31 cellular contexts compared by ENCODE assay signal in genomic region chr13:60051754-60052153, GRCh38.
"Had no signal": no experiment of that assay in that cellular context is flagged by ENCODE, and none has a peak within 500 bp of the region (broad histone marks: within the 10 kb centered on the region; RNA-seq: fewer than 3 reads in every experiment).

No MANE protein-coding gene starts in this region.

- H3K27ac ChIP-seq: adrenal gland, body of pancreas, epithelial cell of prostate, foreskin keratinocyte, gastrocnemius medialis, heart left ventricle had no signal

- H3K36me3 ChIP-seq: adrenal gland, gastrocnemius medialis, heart left ventricle had no signal

- ATAC-seq: activated CD4-positive, alpha-beta T cell treated with anti-CD3 and anti-CD28 coated beads for 36 hours; activated CD8-positive, alpha-beta memory T cell treated with anti-CD3 and anti-CD28 coated beads, Interleukin-2, amount 10 ng/mL, durations not matched to agents 7 days and 5 days; activated CD8-positive, alpha-beta T cell treated with anti-CD3 and anti-CD28 coated beads, Interleukin-2, amount 10 ng/mL, durations not matched to agents 7 days and 5 days; activated naive CD8-positive, alpha-beta T cell treated with anti-CD3 and anti-CD28 coated beads, Interleukin-2, amount 50 U/mL, for 24 hours; body of pancreas; effector memory CD8-positive, alpha-beta T cell; gastrocnemius medialis; heart left ventricle; T-helper 17 cell had no signal

- DNase-seq: activated CD4-positive, alpha-beta memory T cell treated with anti-CD3 and anti-CD28 coated beads for 36 hours; activated CD4-positive, alpha-beta T cell treated with anti-CD3 and anti-CD28 coated beads for 36 hours; activated CD4-positive, alpha-beta T cell treated with anti-CD3 and anti-CD28 coated beads, Interleukin-2, amount 10 ng/mL, durations not matched to agents 24 days and 14 days; activated CD4-positive, CD25-positive, alpha-beta regulatory T cell; activated CD4-positive, CD25-positive, alpha-beta regulatory T cell treated with anti-CD3 and anti-CD28 coated beads, Interleukin-2, amount 50 U/mL, for 72 hours; activated CD8-positive, alpha-beta memory T cell treated with anti-CD3 and anti-CD28 coated beads, Interleukin-2, amount 10 ng/mL, durations not matched to agents 7 days and 5 days; activated CD8-positive, alpha-beta memory T cell treated with anti-CD3 and anti-CD28 coated beads, Interleukin-2, amount 50 U/mL, for 4 hours; activated CD8-positive, alpha-beta T cell treated with anti-CD3 and anti-CD28 coated beads, Interleukin-2, amount 10 ng/mL, durations not matched to agents 7 days and 5 days; activated effector memory CD4-positive, alpha-beta T cell treated with anti-CD3 and anti-CD28 coated beads, Interleukin-2, amount 50 U/mL, for 16 hours; activated naive CD4-positive, alpha-beta T cell treated with anti-CD3 and anti-CD28 coated beads for 36 hours; activated naive CD8-positive, alpha-beta T cell treated with anti-CD3 and anti-CD28 coated beads for 36 hours; activated naive CD8-positive, alpha-beta T cell treated with anti-CD3 and anti-CD28 coated beads, Interleukin-2, amount 50 U/mL, for 24 hours; activated T-cell treated with anti-CD3 and anti-CD28 coated beads, Interleukin-2, amount 50 U/mL, for 1 hour; activated T-cell treated with anti-CD3 and anti-CD28 coated beads, Interleukin-2, amount 50 U/mL, for 48 hours; adrenal gland; amygdala; aorta; body of pancreas; caudate nucleus; cortex of kidney; dermis blood vessel endothelial cell; effector CD4-positive, alpha-beta T cell; effector memory CD8-positive, alpha-beta T cell; foreskin keratinocyte; gastrocnemius medialis; glutamatergic neuron; heart left ventricle; T-helper 1 cell; T-helper 17 cell; T1000 had no signal

- H3K4me3 ChIP-seq: adrenal gland, body of pancreas, gastrocnemius medialis, heart left ventricle had no signal

- H3K9me3 ChIP-seq: adrenal gland, body of pancreas, gastrocnemius medialis, heart left ventricle had no signal

- H3K4me1 ChIP-seq: adrenal gland, body of pancreas, foreskin keratinocyte, gastrocnemius medialis, heart left ventricle had no signal

- H3K27me3 ChIP-seq: adrenal gland, body of pancreas, foreskin keratinocyte, gastrocnemius medialis, heart left ventricle had no signal
